ENCODE assay signal across 1 cellular context in genomic region chr5:143213851-143214363, GRCh38.
TF ChIP-seq lines count a peak whose summit lies in the region.

No MANE protein-coding gene starts in this region.

TF ChIP-seq in WTC11, 78 proteins besides CTCF, POLR2A, EP300 and RAD21 (continued from another document):
- TF ChIP-seq HMGXB4 (CRISPR knock-in tag; IDR thresholded peaks at IDR 0.05): no peak
- TF ChIP-seq ZSCAN18 (CRISPR knock-in tag; IDR thresholded peaks at IDR 0.05): no peak
- no peak for TF ChIP-seq PREB (CRISPR knock-in tag; IDR thresholded peaks at IDR 0.05; ENCODE audit: borderline replicate concordance)
- TF ChIP-seq ZNF138 (CRISPR knock-in tag; conservative IDR thresholded peaks at IDR 0.05): no peak
- no peak for TF ChIP-seq NR2C2 (CRISPR knock-in tag; IDR thresholded peaks at IDR 0.05)
- TF ChIP-seq STAT6 (CRISPR knock-in tag; conservative IDR thresholded peaks at IDR 0.05; ENCODE audit: low read depth): no peak
- no peak for TF ChIP-seq NR3C1 (CRISPR knock-in tag; conservative IDR thresholded peaks at IDR 0.05; ENCODE audit: low read depth)
